Comparison of ENCODE assay signal across 8 cellular contexts in the genomic region with DNA sequence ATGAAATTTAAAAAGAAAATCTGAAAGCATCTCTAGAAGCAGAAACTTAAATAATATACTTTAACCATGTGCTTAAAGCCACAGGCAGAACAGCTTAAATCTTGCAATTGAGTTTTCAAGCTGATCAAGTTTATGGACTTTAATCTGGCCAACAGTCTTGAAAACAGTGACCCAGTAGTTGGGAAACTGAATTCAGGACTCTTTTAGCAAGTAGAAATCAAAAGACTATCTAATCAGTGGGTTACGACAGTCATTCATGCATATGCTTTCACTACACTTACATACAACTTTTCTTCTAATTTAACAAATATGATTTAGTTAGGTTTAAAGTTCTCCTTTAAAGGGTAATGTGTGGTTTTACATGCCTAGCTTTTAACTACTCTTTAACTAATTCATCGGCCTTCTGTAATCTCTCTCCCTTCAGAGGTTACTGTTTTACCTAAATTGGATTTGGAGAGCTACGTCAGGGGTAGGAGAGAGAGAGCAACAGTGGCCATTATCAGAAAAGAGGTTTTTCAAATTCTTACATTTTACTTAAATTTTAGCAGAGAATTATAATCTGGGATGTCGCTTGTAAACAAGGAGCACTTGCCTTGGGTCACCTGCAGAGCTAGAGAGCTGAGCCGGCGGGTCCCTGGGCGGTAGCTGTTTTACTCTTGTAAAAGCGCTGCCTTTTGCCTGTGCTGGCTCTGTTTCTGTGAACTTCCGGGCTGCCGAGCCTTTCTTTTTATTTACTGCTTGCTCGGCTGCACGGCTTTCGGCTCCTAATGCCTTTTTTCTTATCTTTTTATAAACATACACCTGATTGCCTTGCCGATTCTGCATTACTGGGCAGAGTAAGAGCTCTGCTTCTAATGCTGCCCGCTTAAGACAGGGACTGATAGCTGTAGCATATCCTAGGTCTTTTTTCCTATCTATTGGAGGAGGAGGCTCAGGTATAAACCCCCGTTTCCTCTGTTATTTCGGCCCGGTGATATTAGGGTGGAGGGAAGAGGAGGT. TPM values are rescaled to one million over a fixed set of nuclear protein-coding genes. Genes with fewer than 3 reads are reported as not detected.
DNase-seq lines count a peak whose midpoint lies in the region; ATAC-seq and TF ChIP-seq lines count a peak whose summit lies in the region.

No MANE protein-coding gene starts in this region.

- no peaks in the 10 kb centered on the region for H3K36me3 ChIP-seq in prostate gland
- no peaks in the 10 kb centered on the region for H3K36me3 ChIP-seq in uterus

- intact Hi-C loops in prostate gland (cut with DNase I) (no loop called here), uterus (cut with DNase I; ENCODE audit: low total_unique reads) (no loop called here)

- in situ Hi-C loops in GM13977 (cut with MboI; ENCODE audit: low pct_unique_long_range_greater_than_20kb, low sequenced_read_pairs, unreplicated experiment), result no loop called here

- no peak for TF ChIP-seq POLR2A in prostate gland (IDR thresholded peaks at IDR 0.05)
- no peak for TF ChIP-seq POLR2A in uterus (IDR thresholded peaks at IDR 0.05)

- peak; percentile 84 for ATAC-seq in HG02588 (IDR thresholded peaks at IDR 0.05; ENCODE audit: unreplicated experiment)

- no peaks in the 10 kb centered on the region for H3K27me3 ChIP-seq in prostate gland (replicated peaks; ENCODE audit: insufficient read depth)
- no peaks in the 10 kb centered on the region for H3K27me3 ChIP-seq in uterus

- no peak for TF ChIP-seq CTCF in GM13977 (IDR thresholded peaks at IDR 0.05; ENCODE audit: extremely low read depth, insufficient read depth, missing control alignments)
- no peak for TF ChIP-seq CTCF in prostate gland (IDR thresholded peaks at IDR 0.05)
- no peak for TF ChIP-seq CTCF in uterus (IDR thresholded peaks at IDR 0.05)

- WGBS in prostate gland, result 9% methylated on average over 18 of the region's 18 CpGs

- no peaks in the 10 kb centered on the region for H3K9me3 ChIP-seq in prostate gland
- H3K9me3 ChIP-seq in uterus, result no peaks in the 10 kb centered on the region

- H3K4me3 ChIP-seq in prostate gland (peak overlapping the region; percentile 15 to 34), uterus (peak overlapping the region; percentile 15 to 30)

- DNase-seq in GM13977 (ENCODE audit: low spot score) (peak; percentile 26), NCI-H526 treated with DMSO at 0.1 percent for 48 hours (lab: John Stamatoyannopoulos, UW) (peak; percentile 37), activated T-helper 1 cell treated with Interleukin-2 at 50 U/mL for 16 hours (ENCODE audit: low read depth) (peak; percentile 54), glomerular visceral epithelial cell (ENCODE audit: extremely low spot score) (peak; percentile 8), prostate gland (ENCODE audit: low spot score) (peak; percentile 38), uterus (no peak), NCI-H2107 (lab: John Stamatoyannopoulos, UW) (no peak)

- H3K27ac ChIP-seq in prostate gland (peak overlapping the region; percentile 39 to 60), uterus (peak overlapping the region in 1 of 2 donors; percentile 12)

- H3K4me1 ChIP-seq in prostate gland (replicated peaks) (peaks cover 3% of the 10 kb centered on the region), uterus (peaks cover 0 to 3% of the 10 kb centered on the region in 2 donors)

RNA-seq across cellular contexts. Expression of gene LYZ, which starts 17.4 kb away (rescaled TPM):
- total RNA-seq in prostate gland (10 to 100 TPM; 26.6 to 27.3 TPM), uterus (10 to 100 TPM in 2 of 4 donors, 1 to 10 TPM in 2; 7.4 to 17.4 (median 12.7) TPM)

RNA-seq across cellular contexts. Expression of gene YEATS4, which starts 28.8 kb away (rescaled TPM):
- total RNA-seq in prostate gland, result 10 to 100 TPM; 29.0 to 57.4 TPM
- 10 to 100 TPM in 2 of 4 donors, 1 to 10 TPM in 2; 8.0 to 58.2 (median 14.1) TPM for total RNA-seq in uterus

Comparison
In these comparisons a context has a peak if more than half of its experiments do, and no peak if none do; other contexts are left out.
1. DNase-seq: peak in GM13977 (single experiment), NCI-H526 treated with DMSO at 0.1 percent for 48 hours (single experiment), activated T-helper 1 cell treated with Interleukin-2 at 50 U/mL for 16 hours (single experiment), glomerular visceral epithelial cell (single experiment) and prostate gland (single experiment); none in uterus (0 of 2) and NCI-H2107 (single experiment).